18 cellular contexts compared by ENCODE assay signal in the genomic region with DNA sequence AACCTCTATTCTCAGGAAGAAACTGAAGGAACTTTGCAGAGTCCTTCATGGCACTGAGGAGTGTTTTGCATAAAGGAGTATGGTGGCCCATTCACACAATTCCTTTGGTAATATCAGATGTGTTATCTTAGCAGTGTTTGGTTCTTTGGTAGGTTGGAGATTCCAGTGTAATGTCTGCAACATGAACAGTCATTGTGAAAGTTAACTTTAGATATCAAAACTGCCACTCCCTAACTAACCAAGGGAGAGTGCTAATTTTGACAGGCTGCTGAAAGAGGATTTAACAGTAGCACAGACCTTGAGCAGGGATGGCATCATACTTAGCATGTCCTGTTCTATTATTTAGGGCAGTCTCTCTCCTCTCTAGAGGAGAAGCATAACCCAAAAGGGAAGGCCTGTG.
A peak's percentile ranks its signal among the peaks of the same experiment; 100 is the strongest.
DNase-seq lines count a peak whose midpoint lies in the region; ATAC-seq, FAIRE-seq and TF ChIP-seq lines count a peak whose summit lies in the region.
"Had no signal": no experiment of that assay in that cellular context is flagged by ENCODE, and none has a peak within 500 bp of the region (broad histone marks: within the 10 kb centered on the region; RNA-seq: fewer than 3 reads in every experiment).

No MANE protein-coding gene starts in this region.

- H2AFZ ChIP-seq in KMS-11 (ENCODE audit: low read depth) (no peak overlapping the region), GM12878 (ENCODE audit: control insufficient read depth, low read depth, low read length) (no peak overlapping the region)

- H3K9me3 ChIP-seq in GM12878 (replicated peaks; ENCODE audit: control insufficient read depth, insufficient read depth, low read length), result no peaks in the 10 kb centered on the region
- no peaks in the 10 kb centered on the region for H3K9me3 ChIP-seq in thoracic aorta
- H3K9me3 ChIP-seq: Peyer's patch, SK-N-SH had no signal

- FAIRE-seq in GM12878 (lab: Jason Lieb, UNC), result no peak
- no peak for FAIRE-seq in GM19239 (lab: Jason Lieb, UNC)

- POLR2A ChIA-PET in GM12878 (lab: Charles Lee), result no interaction called here

- no peak overlapping the region for H3K4me3 ChIP-seq in KMS-11 (IDR thresholded peaks at IDR 0.05; ENCODE audit: insufficient read depth, low read depth, low read length)
- no peak overlapping the region for H3K4me3 ChIP-seq in GM12878
- no peak overlapping the region for H3K4me3 ChIP-seq in thoracic aorta
- H3K4me3 ChIP-seq: Peyer's patch had no signal

- RAD21 ChIA-PET in GM12878 (lab: Charles Lee; ENCODE audit: unreplicated experiment), result interaction anchor here (0.7 kb wide), 1 partner anchor 181 kb away, joined by 4 read pairs; no protein-coding TSS in a partner anchor

- DNase-seq in SIG-M5 treated with dmso at 0.1 percent for 504 hours (lab: John Stamatoyannopoulos, UW; ENCODE audit: unreplicated experiment) (peak; percentile 19), SIG-M5 (lab: John Stamatoyannopoulos, UW) (no peak), GM12878 (ENCODE audit: low read depth, low spot score) (no peak), thoracic aorta (ENCODE audit: low spot score) (no peak), NCI-H69 (lab: John Stamatoyannopoulos, UW) (no peak), GM19239 (ENCODE audit: insufficient read length, low spot score) (no peak)
- no peak for DNase-seq in activated T-cell treated with anti-CD3 and anti-CD28 coated beads, Interleukin-2, amount 50 U/mL, for 1 hour
- DNase-seq: activated CD4-positive, alpha-beta T cell treated with anti-CD3 and anti-CD28 coated beads, Interleukin-2, amount 10 ng/mL, durations not matched to agents 24 days and 14 days; activated naive CD8-positive, alpha-beta T cell treated with anti-CD3 and anti-CD28 coated beads, Interleukin-2, amount 10 ng/mL, durations not matched to agents 7 days and 5 days; cortex of kidney; immature natural killer cell; NCI-H526; nucleus accumbens; Peyer's patch; retina; SK-N-SH; stimulated activated CD4-positive, alpha-beta T cell treated with anti-CD3 and anti-CD28 coated beads, Interleukin-15, amount 100 ng/mL, for 24 hours had no signal

- H3K27me3 ChIP-seq in KMS-11 (ENCODE audit: insufficient read depth, low read depth) (no peaks in the 10 kb centered on the region), GM12878 (replicated peaks in 1 of 2; ENCODE audit: control insufficient read depth in 2 of 2, insufficient read depth in 2 of 2, low read length in 1 of 2) (no peaks in the 10 kb centered on the region), thoracic aorta (replicated peaks; ENCODE audit: insufficient read depth) (no peaks in the 10 kb centered on the region)
- H3K27me3 ChIP-seq: Peyer's patch had no signal

- intact Hi-C loops in GM12878 (cut with micrococcal nuclease; ENCODE audit: unreplicated experiment), result no loop called here

- TF ChIP-seq RAD21 in GM12878 (IDR thresholded peaks at IDR 0.05; ENCODE audit: insufficient read depth, low read depth, low read length), result no peak

- H3K79me2 ChIP-seq in KMS-11 (ENCODE audit: insufficient read depth, low read depth) (no peaks in the 10 kb centered on the region), GM12878 (ENCODE audit: control insufficient read depth, insufficient read depth, low read length) (no peaks in the 10 kb centered on the region)

- H3K9ac ChIP-seq in KMS-11 (no peak overlapping the region), GM12878 (ENCODE audit: control insufficient read depth, insufficient read depth, low read length) (no peak overlapping the region)
- H3K9ac ChIP-seq: SK-N-SH had no signal

- no peak for TF ChIP-seq EP300 in GM12878 (IDR thresholded peaks at IDR 0.05; ENCODE audit: borderline replicate concordance in 1 of 2, control insufficient read depth in 1 of 2, low read depth in 2 of 2, low read length in 2 of 2)

- CTCF ChIA-PET in GM12878 (lab: Yijun Ruan, JAX), result interaction anchor here (0.6 to 2.3 kb wide), 4 partner anchors 16 to 268 kb away, joined by 3 to 8 read pairs (median 3); no protein-coding TSS in a partner anchor

- H3K4me1 ChIP-seq in KMS-11 (ENCODE audit: low read depth, poor library complexity, severe bottlenecking) (peaks cover 86% of the 10 kb centered on the region), GM12878 (ENCODE audit: control insufficient read depth, insufficient read depth, low read length) (peaks cover 9% of the 10 kb centered on the region; the same call in 1 of the 2 replicates), thoracic aorta (ENCODE audit: control insufficient read depth in 1 of 2, low read depth in 2 of 2) (peaks cover 57 to 73% of the 10 kb centered on the region in 2 donors)

- in situ Hi-C loops in GM12878 (cut with MboI), result no loop called here

- no TSS peak for BruUV-seq in GM12878 (replicated peaks; lab: Mats Ljungman, UMichigan)

- ATAC-seq in GM12878 (peak; percentile 59), thoracic aorta (ENCODE audit: insufficient number of reproducible peaks, low FRiP score, low read depth) (no peak)

- TF ChIP-seq POLR2A in GM12878 (IDR thresholded peaks at IDR 0.05; ENCODE audit: low read depth, low read length), result no peak

- no peaks in the 10 kb centered on the region for H4K20me1 ChIP-seq in KMS-11 (ENCODE audit: insufficient read depth)
- H4K20me1 ChIP-seq in GM12878 (ENCODE audit: control insufficient read depth, insufficient read depth), result no peaks in the 10 kb centered on the region

- H3K36me3 ChIP-seq in KMS-11 (ENCODE audit: insufficient read depth) (no peaks in the 10 kb centered on the region), GM12878 (ENCODE audit: control insufficient read depth in 2 of 2, insufficient read depth in 2 of 2, low read length in 1 of 2) (no peaks in the 10 kb centered on the region; a peak in 1 of 4 replicates), thoracic aorta (no peaks in the 10 kb centered on the region)
- H3K36me3 ChIP-seq: Peyer's patch had no signal

- H3K27ac ChIP-seq in KMS-11 (peak overlapping the region; percentile 76; the same call in 1 of the 2 replicates), GM12878 (ENCODE audit: control insufficient read depth, insufficient read depth) (no peak overlapping the region), thoracic aorta (peak overlapping the region; percentile 74 to 80)

- peak overlapping the region; percentile 97 for H3K4me2 ChIP-seq in KMS-11
- H3K4me2 ChIP-seq in GM12878 (ENCODE audit: control insufficient read depth, insufficient read depth), result no peak overlapping the region
- H3K4me2 ChIP-seq: SK-N-SH had no signal

- TF ChIP-seq CTCF in KMS-11 (conservative IDR thresholded peaks at IDR 0.05; ENCODE audit: low read depth, low read length) (no peak), GM12878 (IDR thresholded peaks at IDR 0.05 in 2 of 3, conservative IDR thresholded peaks at IDR 0.05 in 1 of 3; ENCODE audit: control insufficient read depth in 2 of 3, extremely low read depth in 1 of 3, insufficient read depth in 1 of 3, low read depth in 3 of 3, low read length in 3 of 3) (no peak), thoracic aorta (IDR thresholded peaks at IDR 0.05) (no peak)

- SMC1A ChIA-PET in GM12878 (lab: Charles Lee; ENCODE audit: uncharacterized antibody, unreplicated experiment), result interaction anchor here (0.9 to 2.1 kb wide), 4 partner anchors 58 to 181 kb away, joined by 3 to 4 read pairs (median 4); no protein-coding TSS in a partner anchor

TF ChIP-seq in GM12878, 131 proteins besides CTCF, POLR2A, EP300 and RAD21 (continues in another document):
- TF ChIP-seq ZBED1 (IDR thresholded peaks at IDR 0.05; ENCODE audit: borderline replicate concordance) (no peak), STAT1 (conservative IDR thresholded peaks at IDR 0.05) (no peak), EGR1 (IDR thresholded peaks at IDR 0.05; ENCODE audit: borderline replicate concordance in 1 of 2, low read depth in 2 of 2, low read length in 2 of 2) (no peak), GATAD2B (conservative IDR thresholded peaks at IDR 0.05; ENCODE audit: low read depth) (no peak), ZNF217 (IDR thresholded peaks at IDR 0.05) (no peak), JUNB (IDR thresholded peaks at IDR 0.05) (peak; percentile 59; the same call in 1 of the 2 replicates), KDM1A (IDR thresholded peaks at IDR 0.05; ENCODE audit: borderline replicate concordance) (no peak), TARDBP (IDR thresholded peaks at IDR 0.05; ENCODE audit: borderline replicate concordance) (no peak), EED (IDR thresholded peaks at IDR 0.05; ENCODE audit: low read depth) (0 out of 2 replicates have a peak, but pooled peaks have one; percentile 19), HDAC2 (IDR thresholded peaks at IDR 0.05) (no peak), BACH1 (IDR thresholded peaks at IDR 0.05; ENCODE audit: borderline replicate concordance) (no peak), NR2F1 (conservative IDR thresholded peaks at IDR 0.05) (no peak), ZNF622 (IDR thresholded peaks at IDR 0.05) (no peak), STAT3 (IDR thresholded peaks at IDR 0.05; ENCODE audit: low read depth, low read length) (no peak), ZZZ3 (IDR thresholded peaks at IDR 0.05; ENCODE audit: control insufficient read depth, insufficient read length, low read depth) (no peak), SMAD5 (IDR thresholded peaks at IDR 0.05; ENCODE audit: low read depth) (no peak), RCOR1 (conservative IDR thresholded peaks at IDR 0.05; ENCODE audit: low read depth, low read length) (no peak)
- TF ChIP-seq, protein P1, sequence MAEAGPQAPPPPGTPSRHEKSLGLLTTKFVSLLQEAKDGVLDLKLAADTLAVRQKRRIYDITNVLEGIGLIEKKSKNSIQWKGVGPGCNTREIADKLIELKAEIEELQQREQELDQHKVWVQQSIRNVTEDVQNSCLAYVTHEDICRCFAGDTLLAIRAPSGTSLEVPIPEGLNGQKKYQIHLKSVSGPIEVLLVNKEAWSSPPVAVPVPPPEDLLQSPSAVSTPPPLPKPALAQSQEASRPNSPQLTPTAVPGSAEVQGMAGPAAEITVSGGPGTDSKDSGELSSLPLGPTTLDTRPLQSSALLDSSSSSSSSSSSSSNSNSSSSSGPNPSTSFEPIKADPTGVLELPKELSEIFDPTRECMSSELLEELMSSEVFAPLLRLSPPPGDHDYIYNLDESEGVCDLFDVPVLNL (IDR thresholded peaks at IDR 0.05; ENCODE audit: low read depth, low read length), result no peak
- TF ChIP-seq, protein P2, sequence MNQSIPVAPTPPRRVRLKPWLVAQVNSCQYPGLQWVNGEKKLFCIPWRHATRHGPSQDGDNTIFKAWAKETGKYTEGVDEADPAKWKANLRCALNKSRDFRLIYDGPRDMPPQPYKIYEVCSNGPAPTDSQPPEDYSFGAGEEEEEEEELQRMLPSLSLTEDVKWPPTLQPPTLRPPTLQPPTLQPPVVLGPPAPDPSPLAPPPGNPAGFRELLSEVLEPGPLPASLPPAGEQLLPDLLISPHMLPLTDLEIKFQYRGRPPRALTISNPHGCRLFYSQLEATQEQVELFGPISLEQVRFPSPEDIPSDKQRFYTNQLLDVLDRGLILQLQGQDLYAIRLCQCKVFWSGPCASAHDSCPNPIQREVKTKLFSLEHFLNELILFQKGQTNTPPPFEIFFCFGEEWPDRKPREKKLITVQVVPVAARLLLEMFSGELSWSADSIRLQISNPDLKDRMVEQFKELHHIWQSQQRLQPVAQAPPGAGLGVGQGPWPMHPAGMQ (IDR thresholded peaks at IDR 0.05; ENCODE audit: borderline replicate concordance), result no peak
